ENCODE assay signal across 33 cellular contexts in genomic region chr2:174893018-174893417, GRCh38.
"Had no signal": no experiment of that assay in that cellular context is flagged by ENCODE, and none has a peak within 500 bp of the region (broad histone marks: within the 10 kb centered on the region; RNA-seq: fewer than 3 reads in every experiment).

No MANE protein-coding gene starts in this region.

- H3K27ac Mint-ChIP-seq: activated CD4-positive, alpha-beta memory T cell treated with anti-CD3 and anti-CD28 coated beads, Interleukin-2, amount 10 ng/mL, durations not matched to agents 7 days and 5 days; activated CD4-positive, alpha-beta T cell treated with anti-CD3 and anti-CD28 coated beads, Interleukin-2, amount 10 ng/mL, durations not matched to agents 7 days and 5 days; activated naive CD4-positive, alpha-beta T cell treated with anti-CD3 and anti-CD28 coated beads, Interleukin-2, amount 10 ng/mL, durations not matched to agents 7 days and 5 days; activated naive CD4-positive, alpha-beta T cell treated with anti-CD3 and anti-CD28 coated beads, Interleukin-2, amount 50 U/mL, for 72 hours; activated naive CD8-positive, alpha-beta T cell treated with anti-CD3 and anti-CD28 coated beads, Interleukin-2, amount 10 ng/mL, durations not matched to agents 7 days and 5 days; activated T-cell treated with anti-CD3 and anti-CD28 coated beads, Interleukin-2, amount 50 U/mL, for 24 hours; activated T-helper 1 cell treated with anti-CD3 and anti-CD28 coated beads, Interleukin-12 subunit alpha, Interleukin-12 subunit beta, Interleukin-2, Interleukin-4 antibody, amounts not matched to agents 30 ng/mL and 10 ng/mL and 1 ng/mL, durations not matched to agents 14 hours and 24 hours and 36 hours; activated T-helper 2 cell treated with anti-CD3 and anti-CD28 coated beads, Interferon-gamma antibody, Interleukin-2, Interleukin-4, amounts not matched to agents 10 μg/mL and 5 μg/mL and 100 μg/mL, durations not matched to agents 14 hours and 24 hours and 36 hours; effector memory CD8-positive, alpha-beta T cell; T-helper 17 cell; T-helper 2 cell treated with Interferon-gamma antibody and Interleukin-4, amounts not matched to agents 5 μg/mL and 100 μg/mL, for 36 hours had no signal

- H3K36me3 Mint-ChIP-seq: activated naive CD4-positive, alpha-beta T cell treated with anti-CD3 and anti-CD28 coated beads, Interleukin-2, amount 10 ng/mL, durations not matched to agents 7 days and 5 days; activated naive CD4-positive, alpha-beta T cell treated with anti-CD3 and anti-CD28 coated beads, Interleukin-2, amount 50 U/mL, for 72 hours had no signal

- H3K27ac ChIP-seq: brain microvascular endothelial cell, esophagus muscularis mucosa, foreskin keratinocyte, gastrocnemius medialis, heart left ventricle had no signal

- H3K36me3 ChIP-seq: brain microvascular endothelial cell, esophagus muscularis mucosa, gastrocnemius medialis, heart left ventricle had no signal

- DNase-seq: activated CD4-positive, alpha-beta memory T cell treated with anti-CD3 and anti-CD28 coated beads, Interleukin-2, amount 10 ng/mL, durations not matched to agents 7 days and 5 days; activated CD4-positive, alpha-beta T cell treated with anti-CD3 and anti-CD28 coated beads for 1 hour; activated CD4-positive, alpha-beta T cell treated with anti-CD3 and anti-CD28 coated beads for 4 hours; activated CD4-positive, alpha-beta T cell treated with anti-CD3 and anti-CD28 coated beads, Interleukin-2, amount 10 ng/mL, durations not matched to agents 7 days and 5 days; activated CD4-positive, alpha-beta T cell treated with anti-CD3 and anti-CD28 coated beads, Interleukin-2, amount 50 U/mL, for 4 hours; activated CD8-positive, alpha-beta memory T cell treated with anti-CD3 and anti-CD28 coated beads, Interleukin-2, amount 50 U/mL, for 48 hours; activated effector memory CD4-positive, alpha-beta T cell treated with anti-CD3 and anti-CD28 coated beads, Interleukin-2, amount 50 U/mL, for 16 hours; activated naive CD4-positive, alpha-beta T cell treated with anti-CD3 and anti-CD28 coated beads, Interleukin-2, amount 10 ng/mL, durations not matched to agents 7 days and 5 days; activated naive CD8-positive, alpha-beta T cell treated with anti-CD3 and anti-CD28 coated beads, Interleukin-2, amount 10 ng/mL, durations not matched to agents 7 days and 5 days; activated T-cell treated with anti-CD3 and anti-CD28 coated beads for 4 hours; activated T-cell treated with anti-CD3 and anti-CD28 coated beads, Interleukin-2, amount 50 U/mL, for 24 hours; amniotic stem cell; anterior cingulate cortex; brain microvascular endothelial cell; cortex of kidney; dermis blood vessel endothelial cell; effector CD4-positive, alpha-beta T cell; effector memory CD8-positive, alpha-beta T cell; erythroblast; foreskin keratinocyte; gastrocnemius medialis; glutamatergic neuron; heart left ventricle; T-helper 1 cell; T-helper 17 cell; T1000 had no signal

- H3K4me1 Mint-ChIP-seq: activated CD4-positive, alpha-beta memory T cell treated with anti-CD3 and anti-CD28 coated beads, Interleukin-2, amount 10 ng/mL, durations not matched to agents 7 days and 5 days; activated naive CD4-positive, alpha-beta T cell treated with anti-CD3 and anti-CD28 coated beads, Interleukin-2, amount 10 ng/mL, durations not matched to agents 7 days and 5 days; central memory CD8-positive, alpha-beta T cell; T-helper 17 cell had no signal

- H3K4me3 Mint-ChIP-seq: activated CD4-positive, alpha-beta memory T cell treated with anti-CD3 and anti-CD28 coated beads, Interleukin-2, amount 10 ng/mL, durations not matched to agents 7 days and 5 days; activated CD4-positive, alpha-beta T cell treated with anti-CD3 and anti-CD28 coated beads, Interleukin-2, amount 10 ng/mL, durations not matched to agents 7 days and 5 days; activated naive CD4-positive, alpha-beta T cell treated with anti-CD3 and anti-CD28 coated beads, Interleukin-2, amount 10 ng/mL, durations not matched to agents 7 days and 5 days; activated naive CD8-positive, alpha-beta T cell treated with anti-CD3 and anti-CD28 coated beads, Interleukin-2, amount 10 ng/mL, durations not matched to agents 7 days and 5 days; activated T-cell treated with anti-CD3 and anti-CD28 coated beads, Interleukin-2, amount 50 U/mL, for 24 hours; activated T-helper 1 cell treated with anti-CD3 and anti-CD28 coated beads, Interleukin-12 subunit alpha, Interleukin-12 subunit beta, Interleukin-2, Interleukin-4 antibody, amounts not matched to agents 30 ng/mL and 10 ng/mL and 1 ng/mL, durations not matched to agents 14 hours and 24 hours and 36 hours; central memory CD8-positive, alpha-beta T cell; effector memory CD8-positive, alpha-beta T cell; T-helper 17 cell; T-helper 2 cell treated with Interferon-gamma antibody and Interleukin-4, amounts not matched to agents 5 μg/mL and 100 μg/mL, for 36 hours had no signal

- FAIRE-seq: bronchial epithelial cell had no signal

- ATAC-seq: effector memory CD8-positive, alpha-beta T cell; foreskin keratinocyte; gastrocnemius medialis; heart left ventricle; T-helper 17 cell had no signal

- H3K4me1 ChIP-seq: esophagus muscularis mucosa, foreskin keratinocyte, gastrocnemius medialis, heart left ventricle had no signal

- H3K4me3 ChIP-seq: esophagus muscularis mucosa, gastrocnemius medialis, heart left ventricle had no signal

- H3K9me3 Mint-ChIP-seq: activated CD4-positive, alpha-beta memory T cell treated with anti-CD3 and anti-CD28 coated beads, Interleukin-2, amount 10 ng/mL, durations not matched to agents 7 days and 5 days; activated CD4-positive, alpha-beta T cell treated with anti-CD3 and anti-CD28 coated beads, Interleukin-2, amount 10 ng/mL, durations not matched to agents 7 days and 5 days; activated naive CD4-positive, alpha-beta T cell treated with anti-CD3 and anti-CD28 coated beads, Interleukin-2, amount 10 ng/mL, durations not matched to agents 7 days and 5 days; activated naive CD4-positive, alpha-beta T cell treated with anti-CD3 and anti-CD28 coated beads, Interleukin-2, amount 50 U/mL, for 72 hours; activated naive CD8-positive, alpha-beta T cell treated with anti-CD3 and anti-CD28 coated beads, Interleukin-2, amount 10 ng/mL, durations not matched to agents 7 days and 5 days; activated T-cell treated with anti-CD3 and anti-CD28 coated beads, Interleukin-2, amount 50 U/mL, for 24 hours; activated T-helper 1 cell treated with anti-CD3 and anti-CD28 coated beads, Interleukin-12 subunit alpha, Interleukin-12 subunit beta, Interleukin-2, Interleukin-4 antibody, amounts not matched to agents 30 ng/mL and 10 ng/mL and 1 ng/mL, durations not matched to agents 14 hours and 24 hours and 36 hours; activated T-helper 2 cell treated with anti-CD3 and anti-CD28 coated beads, Interferon-gamma antibody, Interleukin-2, Interleukin-4, amounts not matched to agents 10 μg/mL and 5 μg/mL and 100 μg/mL, durations not matched to agents 14 hours and 24 hours and 36 hours; central memory CD8-positive, alpha-beta T cell; effector memory CD8-positive, alpha-beta T cell; T-helper 2 cell treated with Interferon-gamma antibody and Interleukin-4, amounts not matched to agents 5 μg/mL and 100 μg/mL, for 36 hours had no signal

- H3K27me3 ChIP-seq: brain microvascular endothelial cell, esophagus muscularis mucosa, foreskin keratinocyte, gastrocnemius medialis, heart left ventricle had no signal

- H3K27me3 Mint-ChIP-seq: activated CD4-positive, alpha-beta memory T cell treated with anti-CD3 and anti-CD28 coated beads, Interleukin-2, amount 10 ng/mL, durations not matched to agents 7 days and 5 days; activated CD4-positive, alpha-beta T cell treated with anti-CD3 and anti-CD28 coated beads, Interleukin-2, amount 10 ng/mL, durations not matched to agents 7 days and 5 days; activated naive CD8-positive, alpha-beta T cell treated with anti-CD3 and anti-CD28 coated beads, Interleukin-2, amount 10 ng/mL, durations not matched to agents 7 days and 5 days; activated T-cell treated with anti-CD3 and anti-CD28 coated beads, Interleukin-2, amount 50 U/mL, for 24 hours; central memory CD8-positive, alpha-beta T cell; effector memory CD8-positive, alpha-beta T cell; T-helper 17 cell had no signal

- H3K9me3 ChIP-seq: esophagus muscularis mucosa, gastrocnemius medialis, heart left ventricle had no signal
